Comparison of ENCODE assay signal across 27 cellular contexts in genomic region chr6:114816678-114817077, GRCh38.
"Had no signal": no experiment of that assay in that cellular context is flagged by ENCODE, and none has a peak within 500 bp of the region (broad histone marks: within the 10 kb centered on the region; RNA-seq: fewer than 3 reads in every experiment).

No MANE protein-coding gene starts in this region.

- H3K27me3 ChIP-seq: esophagus muscularis mucosa, foreskin keratinocyte, heart right ventricle, sigmoid colon, upper lobe of left lung, vagina had no signal

- H3K79me2 ChIP-seq: parathyroid adenoma had no signal

- H3K36me3 ChIP-seq: esophagus muscularis mucosa, heart right ventricle, sigmoid colon, upper lobe of left lung, vagina had no signal

- H3K4me1 ChIP-seq: esophagus muscularis mucosa, foreskin keratinocyte, heart right ventricle, parathyroid adenoma, psoas muscle, sigmoid colon, upper lobe of left lung, vagina had no signal

- H3K9me3 ChIP-seq: esophagus muscularis mucosa, heart right ventricle, psoas muscle, sigmoid colon, upper lobe of left lung, vagina had no signal

- H3K4me3 ChIP-seq: esophagus muscularis mucosa, heart right ventricle, psoas muscle, sigmoid colon, upper lobe of left lung, vagina had no signal

- ATAC-seq: foreskin keratinocyte; heart right ventricle; naive thymus-derived CD4-positive, alpha-beta T cell; psoas muscle; stimulated activated memory B cell treated with anti-CD40 and anti-IgM and Interleukin-4, amounts not matched to agents 10 μg/mL and 1 μg/mL and 100 μg/mL, for 72 hours; stimulated activated naive CD8-positive, alpha-beta T cell treated with anti-CD3 and anti-CD28 coated beads, Interleukin-15, amount 100 ng/mL, for 72 hours; WTC11 had no signal

- H2AFZ ChIP-seq: parathyroid adenoma had no signal

- DNase-seq: activated CD4-positive, alpha-beta memory T cell treated with anti-CD3 and anti-CD28 coated beads, Interleukin-2, amount 10 ng/mL, durations not matched to agents 7 days and 5 days; activated CD4-positive, alpha-beta T cell treated with anti-CD3 and anti-CD28 coated beads for 1 hour; activated CD4-positive, alpha-beta T cell treated with anti-CD3 and anti-CD28 coated beads, Interleukin-2, amount 10 ng/mL, durations not matched to agents 7 days and 5 days; activated CD8-positive, alpha-beta memory T cell treated with anti-CD3 and anti-CD28 coated beads, Interleukin-2, amount 50 U/mL, for 48 hours; activated gamma-delta T cell; activated naive CD4-positive, alpha-beta T cell treated with anti-CD3 and anti-CD28 coated beads, Interleukin-2, amount 10 ng/mL, durations not matched to agents 7 days and 5 days; activated T-cell treated with anti-CD3 and anti-CD28 coated beads, Interleukin-2, amount 50 U/mL, for 24 hours; amniotic stem cell; caudate nucleus; cortex of kidney; foreskin keratinocyte; heart right ventricle; midbrain; naive thymus-derived CD4-positive, alpha-beta T cell; psoas muscle; sigmoid colon; small intestine; stimulated activated CD4-positive, alpha-beta T cell treated with anti-CD3 and anti-CD28 coated beads, Interleukin-4, amount 100 ng/mL, for 4 hours; stimulated activated CD8-positive, alpha-beta memory T cell treated with anti-CD3 and anti-CD28 coated beads, Interleukin-4, amount 100 ng/mL, for 48 hours; stimulated activated naive CD8-positive, alpha-beta T cell treated with anti-CD3 and anti-CD28 coated beads, Interleukin-15, amount 100 ng/mL, for 72 hours; substantia nigra; upper lobe of left lung had no signal

- H3K27ac ChIP-seq: esophagus muscularis mucosa, foreskin keratinocyte, heart right ventricle, parathyroid adenoma, psoas muscle, sigmoid colon, upper lobe of left lung, vagina had no signal
